ENCODE assay signal across 10 cellular contexts in the genomic region with DNA sequence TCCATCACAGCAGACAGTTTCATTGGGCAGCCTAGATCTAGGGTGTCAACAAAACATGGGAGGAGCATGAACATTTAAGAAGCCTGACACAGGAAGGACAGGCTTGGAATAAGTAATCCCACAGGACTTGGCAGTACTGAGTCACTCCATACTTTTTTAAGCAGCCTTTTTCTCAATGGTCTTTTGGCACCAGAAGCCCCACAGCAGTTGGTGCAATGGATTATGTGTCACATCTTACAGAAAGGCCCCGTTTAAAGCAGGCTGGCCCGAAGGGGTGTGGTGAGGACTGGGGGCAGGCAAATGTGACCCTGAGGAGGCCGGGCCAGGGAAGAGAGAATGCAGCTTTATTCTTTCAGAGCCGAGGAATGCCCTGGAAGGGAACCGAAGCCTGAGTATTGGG. TPM values are rescaled to one million over a fixed set of nuclear protein-coding genes. Genes with fewer than 3 reads are reported as not detected.
DNase-seq lines count a peak whose midpoint lies in the region; ATAC-seq, FAIRE-seq and TF ChIP-seq lines count a peak whose summit lies in the region.
"Had no signal": no experiment of that assay in that cellular context is flagged by ENCODE, and none has a peak within 500 bp of the region (broad histone marks: within the 10 kb centered on the region; RNA-seq: fewer than 3 reads in every experiment).

No MANE protein-coding gene starts in this region.

- WGBS in esophagus squamous epithelium, 2 donors, result 26 to 56% methylated on average over 5 of the region's 5 CpGs

- H3K27me3 Mint-ChIP-seq in neural crest cell (ENCODE audit: low read depth), result no peaks in the 10 kb centered on the region

- H3K27ac ChIP-seq in AG04450 (ENCODE audit: low read depth, low read length), result peak overlapping the region; percentile 73
- peak overlapping the region in 3 of 4 donors; percentile 24 to 45 (median 25) for H3K27ac ChIP-seq in esophagus squamous epithelium
- H3K27ac ChIP-seq: HL-60 had no signal

- H3K4me3 Mint-ChIP-seq in neural crest cell, result peak overlapping the region; percentile 68

- no peaks in the 10 kb centered on the region; the same call in 1 of the 2 replicates for H3K9me3 ChIP-seq in AG04450 (ENCODE audit: control insufficient read depth, insufficient read depth, low read length)
- peaks cover 0 to 8% (median 0%) of the 10 kb centered on the region in 3 donors for H3K9me3 ChIP-seq in esophagus squamous epithelium

- CTCF ChIA-PET in AG04450 (lab: Charles Lee), result no interaction called here

- peak; percentile 86 for FAIRE-seq in RCC 7860 (lab: Jason Lieb, UNC)

- POLR2A ChIA-PET in AG04450 (lab: Yijun Ruan, JAX), result no interaction called here

- H3K4me1 ChIP-seq in esophagus squamous epithelium, result peaks cover 0 to 48% (median 18%) of the 10 kb centered on the region in 3 donors

- H3K36me3 ChIP-seq in esophagus squamous epithelium, result no peaks in the 10 kb centered on the region

- intact Hi-C loops in esophagus squamous epithelium (cut with DNase I), result no loop called here

- no peak for TF ChIP-seq CTCF in AG04450 (IDR thresholded peaks at IDR 0.05; ENCODE audit: low read depth, low read length)
- TF ChIP-seq CTCF in esophagus squamous epithelium (IDR thresholded peaks at IDR 0.05), result no peak
- no peak for TF ChIP-seq CTCF in neural crest cell (conservative IDR thresholded peaks at IDR 0.05)

- peaks cover 2% of the 10 kb centered on the region for H3K9me3 Mint-ChIP-seq in neural crest cell

- ATAC-seq in HG03045 (IDR thresholded peaks at IDR 0.05; ENCODE audit: unreplicated experiment) (no peak), HG02884 (IDR thresholded peaks at IDR 0.05; ENCODE audit: unreplicated experiment) (no peak), HG02763 (IDR thresholded peaks at IDR 0.05; ENCODE audit: unreplicated experiment) (no peak)

- H3K4me3 ChIP-seq in AG04450 (ENCODE audit: low read depth, low read length) (no peak overlapping the region), esophagus squamous epithelium (no peak overlapping the region)

- peak overlapping the region; percentile 73 for H3K27ac Mint-ChIP-seq in neural crest cell (ENCODE audit: unreplicated experiment)

- TF ChIP-seq POLR2A in esophagus squamous epithelium (IDR thresholded peaks at IDR 0.05), result no peak

- peaks cover 55% of the 10 kb centered on the region for H3K4me1 Mint-ChIP-seq in neural crest cell

- H3K27me3 ChIP-seq in AG04450 (ENCODE audit: control insufficient read depth, insufficient read depth, low read length) (no peaks in the 10 kb centered on the region), esophagus squamous epithelium (no peaks in the 10 kb centered on the region)

- peak; percentile 29 for DNase-seq in AG04450 (ENCODE audit: low read depth, low spot score)
- peak; percentile 84 for DNase-seq in RCC 7860 (ENCODE audit: low spot score)
- DNase-seq in esophagus squamous epithelium (lab: John Stamatoyannopoulos, UW), result no peak
- DNase-seq in neural crest cell (ENCODE audit: low read depth, low spot score), result peak; percentile 32
- DNase-seq in DMS53 (lab: John Stamatoyannopoulos, UW), result no peak
- DNase-seq: activated T-cell treated with anti-CD3 and anti-CD28 coated beads, Interleukin-2, amount 50 U/mL, for 48 hours had no signal

- peaks cover 13% of the 10 kb centered on the region for H3K36me3 Mint-ChIP-seq in neural crest cell (ENCODE audit: low read depth)

RNA-seq across cellular contexts. Expression of gene SPTBN1, which starts 26.6 kb away (rescaled TPM):
- 56.6 and 72.1 TPM in 2 replicates for polyA plus RNA-seq in AG04450 (2011; rRNA removed)
- polyA minus RNA-seq in AG04450 (2011; rRNA and poly(A)+ RNA removed), result 136 and 147 TPM in 2 replicates
- total RNA-seq in esophagus squamous epithelium (100 to 1,000 TPM in 2 of 4 donors, 10 to 100 TPM in 2; 65.0 to 217 (median 85.3) TPM), neural crest cell (217 and 227 TPM in 2 replicates)

Comparison
In these comparisons a context has a peak if more than half of its experiments do, and no peak if none do; other contexts are left out.
1. DNase-seq: peak in AG04450 (single experiment), RCC 7860 (single experiment) and neural crest cell (single experiment); none in esophagus squamous epithelium (single experiment) and DMS53 (single experiment).